ENCODE assay signal across 10 cellular contexts in genomic region chr17:57099165-57099564, GRCh38. TPM values are rescaled to one million over a fixed set of nuclear protein-coding genes. Genes with fewer than 3 reads are reported as not detected.
A peak's percentile ranks its signal among the peaks of the same experiment; 100 is the strongest.
DNase-seq lines count a peak whose midpoint lies in the region; ATAC-seq and TF ChIP-seq lines count a peak whose summit lies in the region.
"Had no signal": no experiment of that assay in that cellular context is flagged by ENCODE, and none has a peak within 500 bp of the region (broad histone marks: within the 10 kb centered on the region; RNA-seq: fewer than 3 reads in every experiment).

No MANE protein-coding gene starts in this region.

- POLR2A ChIA-PET in PC-9 (lab: Charles Lee; ENCODE audit: unreplicated experiment): no interaction called here

- H3K79me2 ChIP-seq in PC-9 (ENCODE audit: low read depth): peaks cover 87% of the 10 kb centered on the region

- ATAC-seq in GM21360 (IDR thresholded peaks at IDR 0.05; ENCODE audit: unreplicated experiment): peak; percentile 88
- peak; percentile 86 for ATAC-seq in HG03460 (IDR thresholded peaks at IDR 0.05; ENCODE audit: unreplicated experiment)
- ATAC-seq in SK-N-SH treated with all-trans-retinoic acid at 6 μM for 48 hours: no peak
- ATAC-seq: CD8-positive, alpha-beta T cell had no signal

- H3K36me3 ChIP-seq in PC-9 (ENCODE audit: low read depth): no peaks in the 10 kb centered on the region

- H3K27ac ChIP-seq in PC-9: no peak overlapping the region
- H3K27ac ChIP-seq: parathyroid adenoma had no signal

- H4K20me1 ChIP-seq in PC-9 (ENCODE audit: insufficient read depth): peaks cover 22% of the 10 kb centered on the region

- peaks cover 8% of the 10 kb centered on the region; the same call in 1 of the 2 replicates for H3K4me1 ChIP-seq in PC-9 (replicated peaks; ENCODE audit: insufficient read depth)

- CTCF ChIA-PET in PC-9 (lab: Charles Lee): no interaction called here

- H3K4me3 ChIP-seq in PC-9: no peak overlapping the region

- no peaks in the 10 kb centered on the region for H3K9me2 ChIP-seq in PC-9 (ENCODE audit: insufficient read depth)

- no peaks in the 10 kb centered on the region for H3F3A ChIP-seq in PC-9 (ENCODE audit: insufficient read depth, low read depth)

- no peak overlapping the region for H2AFZ ChIP-seq in PC-9
- H2AFZ ChIP-seq: parathyroid adenoma had no signal

- H3K9me3 ChIP-seq in PC-9 (ENCODE audit: insufficient read depth, low read depth): no peaks in the 10 kb centered on the region

- no peak overlapping the region for H3K4me2 ChIP-seq in PC-9

- no peak for TF ChIP-seq CTCF in GM10266 (IDR thresholded peaks at IDR 0.05; ENCODE audit: control insufficient read depth, insufficient read depth, low read depth, missing control alignments)
- TF ChIP-seq CTCF in PC-9 (conservative IDR thresholded peaks at IDR 0.05): no peak

- peak; percentile 25 for DNase-seq in GM10266 (ENCODE audit: extremely low spot score)
- peak; percentile 9 for DNase-seq in kidney tubule cell (ENCODE audit: low spot score)
- no peak for DNase-seq in HK-2 (ENCODE audit: unreplicated experiment)
- no peak for DNase-seq in effector CD8-positive, alpha-beta T cell (lab: John Stamatoyannopoulos, UW)
- DNase-seq in PC-9: no peak
- DNase-seq: CD8-positive, alpha-beta T cell had no signal

- BruUV-seq in PC-9 (replicated peaks; lab: Mats Ljungman, UMichigan): no TSS peak

- H3K27me3 ChIP-seq in PC-9 (ENCODE audit: insufficient read depth, low read depth): no peaks in the 10 kb centered on the region

- intact Hi-C loops in PC-9 (cut with micrococcal nuclease; ENCODE audit: unreplicated experiment): no loop called here

TF ChIP-seq in SK-N-SH treated with all-trans-retinoic acid at 6 μM for 48 hours, 23 proteins besides CTCF, POLR2A, EP300 and RAD21:
- no peak for TF ChIP-seq OSR1 (CRISPR knock-in tag; IDR thresholded peaks at IDR 0.05)
- no peak for TF ChIP-seq CSRNP3 (CRISPR knock-in tag; IDR thresholded peaks at IDR 0.05)
- TF ChIP-seq SNAI2 (CRISPR knock-in tag; IDR thresholded peaks at IDR 0.05): no peak
- no peak for TF ChIP-seq ZFP3 (CRISPR knock-in tag; IDR thresholded peaks at IDR 0.05)
- TF ChIP-seq RARB (CRISPR knock-in tag; IDR thresholded peaks at IDR 0.05): no peak
- no peak for TF ChIP-seq TSHZ2 (CRISPR knock-in tag; IDR thresholded peaks at IDR 0.05)
- no peak for TF ChIP-seq ISL1 (CRISPR knock-in tag; IDR thresholded peaks at IDR 0.05)
- no peak for TF ChIP-seq ZFP30 (CRISPR knock-in tag; IDR thresholded peaks at IDR 0.05)
- TF ChIP-seq CSDC2 (CRISPR knock-in tag; IDR thresholded peaks at IDR 0.05): no peak

RNA-seq across cellular contexts. Expression of gene AKAP1, which starts 14.1 kb away (rescaled TPM):
- total RNA-seq in PC-9 (2021): 29.8 and 34.9 TPM in 2 replicates

Comparison
In these comparisons a context has a peak if more than half of its experiments do, and no peak if none do; other contexts are left out.
1. DNase-seq: peak in GM10266 (single experiment) and kidney tubule cell (single experiment); none in HK-2 (single experiment), effector CD8-positive, alpha-beta T cell (single experiment) and PC-9 (0 of 2).